In the genomic region with DNA sequence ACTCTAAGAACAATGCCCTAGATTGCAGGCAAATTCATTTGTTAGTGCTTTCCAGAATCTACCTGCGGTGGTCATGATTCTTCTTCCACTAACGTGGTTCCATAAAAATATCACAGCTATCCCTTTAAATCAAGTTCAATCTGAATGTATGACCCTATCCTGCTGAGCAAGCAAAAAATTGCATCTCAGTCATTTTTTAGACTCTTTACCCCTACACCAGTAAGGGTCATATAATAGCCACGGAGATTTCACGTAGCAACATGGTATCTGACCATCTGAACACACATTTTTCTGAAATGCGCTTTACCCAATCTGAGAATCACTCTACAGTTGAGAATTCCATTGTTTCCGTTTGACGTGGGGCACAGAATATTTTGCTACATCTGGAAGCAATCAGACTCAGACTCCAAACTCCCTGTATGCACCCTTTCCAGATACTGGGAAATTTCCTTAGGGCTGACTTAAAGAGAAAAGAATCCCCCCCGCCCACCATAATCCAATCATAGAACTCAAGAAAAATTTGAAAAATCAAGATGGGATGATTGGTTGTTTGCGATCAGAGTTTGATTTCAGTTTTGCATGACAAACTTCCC, we compare ENCODE assay signal across 2 cellular contexts.
TF ChIP-seq lines count a peak whose summit lies in the region.

No MANE protein-coding gene starts in this region.

TF ChIP-seq in A549, 52 proteins besides CTCF, POLR2A, EP300 and RAD21:
- TF ChIP-seq, protein P1, sequence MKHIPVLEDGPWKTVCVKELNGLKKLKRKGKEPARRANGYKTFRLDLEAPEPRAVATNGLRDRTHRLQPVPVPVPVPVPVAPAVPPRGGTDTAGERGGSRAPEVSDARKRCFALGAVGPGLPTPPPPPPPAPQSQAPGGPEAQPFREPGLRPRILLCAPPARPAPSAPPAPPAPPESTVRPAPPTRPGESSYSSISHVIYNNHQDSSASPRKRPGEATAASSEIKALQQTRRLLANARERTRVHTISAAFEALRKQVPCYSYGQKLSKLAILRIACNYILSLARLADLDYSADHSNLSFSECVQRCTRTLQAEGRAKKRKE (CRISPR knock-in tag; IDR thresholded peaks at IDR 0.05; ENCODE audit: low read depth), result no peak
- peak; percentile 86 for TF ChIP-seq MAFK (IDR thresholded peaks at IDR 0.05; ENCODE audit: partially characterized antibody)
- no peak for TF ChIP-seq GATA3 (IDR thresholded peaks at IDR 0.05; ENCODE audit: borderline replicate concordance)
TF ChIP-seq in A549: peak in this region for 1.

TF ChIP-seq in GM23338, 12 proteins besides CTCF, POLR2A, EP300 and RAD21:
- TF ChIP-seq CREB1 (CRISPR knock-in tag; IDR thresholded peaks at IDR 0.05; ENCODE audit: low read depth), result no peak
- TF ChIP-seq ZNF331 (CRISPR knock-in tag; IDR thresholded peaks at IDR 0.05; ENCODE audit: low read depth), result no peak
- no peak for TF ChIP-seq NANOG (IDR thresholded peaks at IDR 0.05; ENCODE audit: borderline replicate concordance)
- TF ChIP-seq STAT1 (IDR thresholded peaks at IDR 0.05; ENCODE audit: unreplicated experiment), result no peak
- TF ChIP-seq EZH2phosphoT487 (IDR thresholded peaks at IDR 0.05; ENCODE audit: unreplicated experiment), result no peak
- TF ChIP-seq, protein P2, sequence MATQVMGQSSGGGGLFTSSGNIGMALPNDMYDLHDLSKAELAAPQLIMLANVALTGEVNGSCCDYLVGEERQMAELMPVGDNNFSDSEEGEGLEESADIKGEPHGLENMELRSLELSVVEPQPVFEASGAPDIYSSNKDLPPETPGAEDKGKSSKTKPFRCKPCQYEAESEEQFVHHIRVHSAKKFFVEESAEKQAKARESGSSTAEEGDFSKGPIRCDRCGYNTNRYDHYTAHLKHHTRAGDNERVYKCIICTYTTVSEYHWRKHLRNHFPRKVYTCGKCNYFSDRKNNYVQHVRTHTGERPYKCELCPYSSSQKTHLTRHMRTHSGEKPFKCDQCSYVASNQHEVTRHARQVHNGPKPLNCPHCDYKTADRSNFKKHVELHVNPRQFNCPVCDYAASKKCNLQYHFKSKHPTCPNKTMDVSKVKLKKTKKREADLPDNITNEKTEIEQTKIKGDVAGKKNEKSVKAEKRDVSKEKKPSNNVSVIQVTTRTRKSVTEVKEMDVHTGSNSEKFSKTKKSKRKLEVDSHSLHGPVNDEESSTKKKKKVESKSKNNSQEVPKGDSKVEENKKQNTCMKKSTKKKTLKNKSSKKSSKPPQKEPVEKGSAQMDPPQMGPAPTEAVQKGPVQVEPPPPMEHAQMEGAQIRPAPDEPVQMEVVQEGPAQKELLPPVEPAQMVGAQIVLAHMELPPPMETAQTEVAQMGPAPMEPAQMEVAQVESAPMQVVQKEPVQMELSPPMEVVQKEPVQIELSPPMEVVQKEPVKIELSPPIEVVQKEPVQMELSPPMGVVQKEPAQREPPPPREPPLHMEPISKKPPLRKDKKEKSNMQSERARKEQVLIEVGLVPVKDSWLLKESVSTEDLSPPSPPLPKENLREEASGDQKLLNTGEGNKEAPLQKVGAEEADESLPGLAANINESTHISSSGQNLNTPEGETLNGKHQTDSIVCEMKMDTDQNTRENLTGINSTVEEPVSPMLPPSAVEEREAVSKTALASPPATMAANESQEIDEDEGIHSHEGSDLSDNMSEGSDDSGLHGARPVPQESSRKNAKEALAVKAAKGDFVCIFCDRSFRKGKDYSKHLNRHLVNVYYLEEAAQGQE (IDR thresholded peaks at IDR 0.05; ENCODE audit: unreplicated experiment), result no peak
- no peak for TF ChIP-seq POLR2AphosphoS5 (IDR thresholded peaks at IDR 0.05; ENCODE audit: low read depth)
- no peak for TF ChIP-seq JUNB (IDR thresholded peaks at IDR 0.05; ENCODE audit: unreplicated experiment)
- TF ChIP-seq, protein P3, sequence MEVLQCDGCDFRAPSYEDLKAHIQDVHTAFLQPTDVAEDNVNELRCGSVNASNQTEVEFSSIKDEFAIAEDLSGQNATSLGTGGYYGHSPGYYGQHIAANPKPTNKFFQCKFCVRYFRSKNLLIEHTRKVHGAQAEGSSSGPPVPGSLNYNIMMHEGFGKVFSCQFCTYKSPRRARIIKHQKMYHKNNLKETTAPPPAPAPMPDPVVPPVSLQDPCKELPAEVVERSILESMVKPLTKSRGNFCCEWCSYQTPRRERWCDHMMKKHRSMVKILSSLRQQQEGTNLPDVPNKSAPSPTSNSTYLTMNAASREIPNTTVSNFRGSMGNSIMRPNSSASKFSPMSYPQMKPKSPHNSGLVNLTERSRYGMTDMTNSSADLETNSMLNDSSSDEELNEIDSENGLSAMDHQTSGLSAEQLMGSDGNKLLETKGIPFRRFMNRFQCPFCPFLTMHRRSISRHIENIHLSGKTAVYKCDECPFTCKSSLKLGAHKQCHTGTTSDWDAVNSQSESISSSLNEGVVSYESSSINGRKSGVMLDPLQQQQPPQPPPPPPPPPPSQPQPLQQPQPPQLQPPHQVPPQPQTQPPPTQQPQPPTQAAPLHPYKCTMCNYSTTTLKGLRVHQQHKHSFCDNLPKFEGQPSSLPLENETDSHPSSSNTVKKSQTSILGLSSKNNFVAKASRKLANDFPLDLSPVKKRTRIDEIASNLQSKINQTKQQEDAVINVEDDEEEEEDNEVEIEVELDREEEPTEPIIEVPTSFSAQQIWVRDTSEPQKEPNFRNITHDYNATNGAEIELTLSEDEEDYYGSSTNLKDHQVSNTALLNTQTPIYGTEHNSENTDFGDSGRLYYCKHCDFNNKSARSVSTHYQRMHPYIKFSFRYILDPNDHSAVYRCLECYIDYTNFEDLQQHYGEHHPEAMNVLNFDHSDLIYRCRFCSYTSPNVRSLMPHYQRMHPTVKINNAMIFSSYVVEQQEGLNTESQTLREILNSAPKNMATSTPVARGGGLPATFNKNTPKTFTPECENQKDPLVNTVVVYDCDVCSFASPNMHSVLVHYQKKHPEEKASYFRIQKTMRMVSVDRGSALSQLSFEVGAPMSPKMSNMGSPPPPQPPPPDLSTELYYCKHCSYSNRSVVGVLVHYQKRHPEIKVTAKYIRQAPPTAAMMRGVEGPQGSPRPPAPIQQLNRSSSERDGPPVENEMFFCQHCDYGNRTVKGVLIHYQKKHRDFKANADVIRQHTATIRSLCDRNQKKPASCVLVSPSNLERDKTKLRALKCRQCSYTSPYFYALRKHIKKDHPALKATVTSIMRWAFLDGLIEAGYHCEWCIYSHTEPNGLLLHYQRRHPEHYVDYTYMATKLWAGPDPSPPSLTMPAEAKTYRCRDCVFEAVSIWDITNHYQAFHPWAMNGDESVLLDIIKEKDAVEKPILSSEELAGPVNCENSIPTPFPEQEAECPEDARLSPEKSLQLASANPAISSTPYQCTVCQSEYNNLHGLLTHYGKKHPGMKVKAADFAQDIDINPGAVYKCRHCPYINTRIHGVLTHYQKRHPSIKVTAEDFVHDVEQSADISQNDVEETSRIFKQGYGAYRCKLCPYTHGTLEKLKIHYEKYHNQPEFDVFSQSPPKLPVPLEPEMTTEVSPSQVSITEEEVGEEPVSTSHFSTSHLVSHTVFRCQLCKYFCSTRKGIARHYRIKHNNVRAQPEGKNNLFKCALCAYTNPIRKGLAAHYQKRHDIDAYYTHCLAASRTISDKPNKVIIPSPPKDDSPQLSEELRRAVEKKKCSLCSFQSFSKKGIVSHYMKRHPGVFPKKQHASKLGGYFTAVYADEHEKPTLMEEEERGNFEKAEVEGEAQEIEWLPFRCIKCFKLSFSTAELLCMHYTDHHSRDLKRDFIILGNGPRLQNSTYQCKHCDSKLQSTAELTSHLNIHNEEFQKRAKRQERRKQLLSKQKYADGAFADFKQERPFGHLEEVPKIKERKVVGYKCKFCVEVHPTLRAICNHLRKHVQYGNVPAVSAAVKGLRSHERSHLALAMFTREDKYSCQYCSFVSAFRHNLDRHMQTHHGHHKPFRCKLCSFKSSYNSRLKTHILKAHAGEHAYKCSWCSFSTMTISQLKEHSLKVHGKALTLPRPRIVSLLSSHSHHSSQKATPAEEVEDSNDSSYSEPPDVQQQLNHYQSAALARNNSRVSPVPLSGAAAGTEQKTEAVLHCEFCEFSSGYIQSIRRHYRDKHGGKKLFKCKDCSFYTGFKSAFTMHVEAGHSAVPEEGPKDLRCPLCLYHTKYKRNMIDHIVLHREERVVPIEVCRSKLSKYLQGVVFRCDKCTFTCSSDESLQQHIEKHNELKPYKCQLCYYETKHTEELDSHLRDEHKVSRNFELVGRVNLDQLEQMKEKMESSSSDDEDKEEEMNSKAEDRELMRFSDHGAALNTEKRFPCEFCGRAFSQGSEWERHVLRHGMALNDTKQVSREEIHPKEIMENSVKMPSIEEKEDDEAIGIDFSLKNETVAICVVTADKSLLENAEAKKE (CRISPR knock-in tag; IDR thresholded peaks at IDR 0.05), result no peak
- TF ChIP-seq ZNF114 (CRISPR knock-in tag; IDR thresholded peaks at IDR 0.05), result no peak
- no peak for TF ChIP-seq EZH2 (IDR thresholded peaks at IDR 0.05; ENCODE audit: low read depth, unreplicated experiment)
- TF ChIP-seq, protein P4, sequence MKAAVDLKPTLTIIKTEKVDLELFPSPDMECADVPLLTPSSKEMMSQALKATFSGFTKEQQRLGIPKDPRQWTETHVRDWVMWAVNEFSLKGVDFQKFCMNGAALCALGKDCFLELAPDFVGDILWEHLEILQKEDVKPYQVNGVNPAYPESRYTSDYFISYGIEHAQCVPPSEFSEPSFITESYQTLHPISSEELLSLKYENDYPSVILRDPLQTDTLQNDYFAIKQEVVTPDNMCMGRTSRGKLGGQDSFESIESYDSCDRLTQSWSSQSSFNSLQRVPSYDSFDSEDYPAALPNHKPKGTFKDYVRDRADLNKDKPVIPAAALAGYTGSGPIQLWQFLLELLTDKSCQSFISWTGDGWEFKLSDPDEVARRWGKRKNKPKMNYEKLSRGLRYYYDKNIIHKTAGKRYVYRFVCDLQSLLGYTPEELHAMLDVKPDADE (IDR thresholded peaks at IDR 0.05), result no peak
TF ChIP-seq in GM23338: peak in this region for 0.
